24 cellular contexts compared by ENCODE assay signal in the genomic region with DNA sequence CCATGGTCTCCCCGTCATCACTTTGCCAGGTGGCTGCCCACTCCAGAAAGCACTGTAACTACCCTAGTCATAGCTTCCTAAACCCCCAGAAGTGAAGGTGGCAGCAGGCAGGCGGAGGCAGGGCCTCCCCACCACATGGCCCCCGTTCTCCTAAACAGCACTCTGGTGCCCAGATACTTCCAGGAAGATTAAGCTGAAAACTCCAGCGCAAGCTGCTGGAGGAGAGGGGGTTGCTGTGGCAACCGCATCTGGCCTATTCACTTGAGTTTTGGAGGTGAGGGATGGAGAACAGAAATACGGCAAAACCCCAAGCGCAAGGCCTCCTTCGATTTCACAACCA.
A peak's percentile ranks its signal among the peaks of the same experiment; 100 is the strongest.
DNase-seq lines count a peak whose midpoint lies in the region; ATAC-seq, FAIRE-seq and TF ChIP-seq lines count a peak whose summit lies in the region.
"Had no signal": no experiment of that assay in that cellular context is flagged by ENCODE, and none has a peak within 500 bp of the region (broad histone marks: within the 10 kb centered on the region; RNA-seq: fewer than 3 reads in every experiment).

No MANE protein-coding gene starts in this region.

- no peaks in the 10 kb centered on the region for H3K27me3 ChIP-seq in pancreas
- H3K27me3 ChIP-seq: cardiac muscle cell, hepatocyte, MG63, Peyer's patch, uterus had no signal

- no peaks in the 10 kb centered on the region for H3K9me3 ChIP-seq in pancreas
- H3K9me3 ChIP-seq: Caco-2, esophagus squamous epithelium, MG63, Peyer's patch, spleen, uterus had no signal

- CTCF ChIA-PET in RWPE1 (lab: Yijun Ruan, JAX) = interaction anchor here (0.7 to 1.4 kb wide), 7 partner anchors 9 to 195 kb away, joined by 3 to 5 read pairs (median 3); no protein-coding TSS in a partner anchor

- no peak for FAIRE-seq in pancreas (lab: Jason Lieb, UNC)
- FAIRE-seq: A204.1, frontal cortex, GM12891 had no signal

- TF ChIP-seq CTCF in RWPE1 (conservative IDR thresholded peaks at IDR 0.05; ENCODE audit: low read depth) (no peak), pancreas (IDR thresholded peaks at IDR 0.05) (no peak)

- intact Hi-C loops in pancreas (cut with DNase I) = no loop called here

- peak; percentile 48 to 65 (median 56) for ATAC-seq in pancreas
- ATAC-seq in HG03139 (IDR thresholded peaks at IDR 0.05; ENCODE audit: unreplicated experiment) = no peak
- ATAC-seq in GM19023 (IDR thresholded peaks at IDR 0.05; ENCODE audit: unreplicated experiment) = no peak

- H3K4me1 ChIP-seq in pancreas = peaks cover 6 to 17% (median 8%) of the 10 kb centered on the region in 3 donors
- H3K4me1 ChIP-seq: Caco-2, spleen had no signal

- no peaks in the 10 kb centered on the region for H3K36me3 ChIP-seq in pancreas
- H3K36me3 ChIP-seq: cardiac muscle cell, esophagus squamous epithelium, MG63, Peyer's patch, spleen, uterus had no signal

- WGBS in pancreas, 2 donors = 24 to 28% methylated on average over 8 of the region's 8 CpGs

- H3K27ac ChIP-seq in RWPE1 (peak overlapping the region; percentile 48), pancreas (peak overlapping the region; percentile 24 to 64 (median 50))
- H3K27ac ChIP-seq: cardiac muscle cell, esophagus squamous epithelium, hepatocyte, Peyer's patch, SK-N-MC, spleen, uterus had no signal

- POLR2A ChIA-PET in RWPE1 (lab: Yijun Ruan, JAX; ENCODE audit: low non-redundant PET) = no interaction called here

- H3K4me3 ChIP-seq in pancreas = no peak overlapping the region
- H3K4me3 ChIP-seq: cardiac muscle cell, esophagus squamous epithelium, hepatocyte, MG63, Peyer's patch, SK-N-MC, spleen, uterus had no signal

- DNase-seq in NCI-H82 (lab: John Stamatoyannopoulos, UW) = peak; percentile 69
- DNase-seq in NCI-H82 treated with DMSO at 0.1 percent for 48 hours (lab: John Stamatoyannopoulos, UW; ENCODE audit: unreplicated experiment) = no peak
- peak; percentile 96 for DNase-seq in NCI-H2171 (lab: John Stamatoyannopoulos, UW)
- DNase-seq in RWPE1 (ENCODE audit: low spot score) = no peak
- no peak for DNase-seq in pancreas
- no peak for DNase-seq in cerebellum (ENCODE audit: low spot score)
- DNase-seq: activated naive CD4-positive, alpha-beta T cell treated with anti-CD3 and anti-CD28 coated beads, Interleukin-2, amount 10 ng/mL, durations not matched to agents 7 days and 5 days; Caco-2; esophagus squamous epithelium; IMR-90; spleen; stimulated activated CD4-positive, alpha-beta T cell treated with anti-CD3 and anti-CD28 coated beads, Interleukin-4, amount 100 ng/mL, for 24 hours; stimulated activated naive B cell treated with anti-CD40 and anti-IgM and Interleukin-4, amounts not matched to agents 10 μg/mL and 1 μg/mL and 100 μg/mL, for 72 hours had no signal

Comparison
In these comparisons a context has a peak if more than half of its experiments do, and no peak if none do; other contexts are left out.
1. DNase-seq: peak in NCI-H82 (single experiment) and NCI-H2171 (single experiment); none in NCI-H82 treated with DMSO at 0.1 percent for 48 hours (single experiment), RWPE1 (single experiment), pancreas (0 of 6) and cerebellum (single experiment).
2. ATAC-seq: peak in pancreas (4 of 4); none in HG03139 (single experiment) and GM19023 (single experiment).